14 cellular contexts compared by ENCODE assay signal in the genomic region with DNA sequence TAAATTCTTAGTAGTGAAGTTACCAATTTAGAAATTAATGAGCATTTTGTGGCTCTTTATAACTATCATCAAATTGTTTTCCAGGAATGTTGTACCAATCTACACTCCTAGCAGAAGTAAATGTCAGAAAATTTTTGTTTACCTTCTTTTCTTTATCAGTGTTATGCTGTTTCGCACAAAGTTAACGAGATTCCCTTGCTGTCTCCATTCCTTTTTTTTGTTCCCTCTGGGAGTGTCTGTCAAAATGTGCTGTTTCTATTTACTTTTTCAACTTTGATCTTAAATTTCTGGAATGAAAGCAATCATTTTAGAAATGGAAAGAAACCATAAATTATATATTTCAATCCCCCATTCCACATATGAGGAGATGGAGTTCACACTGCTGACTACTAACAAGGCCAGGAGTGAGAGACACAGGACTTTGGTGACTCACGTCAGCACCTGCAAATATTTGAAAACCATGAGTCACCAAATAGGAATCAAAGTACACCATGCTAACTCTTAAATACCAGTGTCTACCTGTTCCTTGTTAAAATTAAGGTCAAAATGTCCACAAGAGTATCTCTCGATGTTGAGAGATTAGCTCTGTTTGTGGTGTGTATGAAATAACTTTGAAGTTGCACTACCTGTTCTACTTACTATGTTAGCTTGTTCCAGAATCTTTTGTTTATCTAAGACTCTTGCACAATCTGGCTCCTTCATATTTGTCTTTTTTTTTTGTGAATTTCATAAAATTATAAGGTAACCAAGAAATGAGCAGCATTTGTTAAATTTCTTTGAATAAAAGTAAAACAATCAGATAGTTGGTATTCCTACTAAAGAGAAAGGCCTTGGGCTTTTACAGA.
DNase-seq lines count a peak whose midpoint lies in the region; ATAC-seq and TF ChIP-seq lines count a peak whose summit lies in the region.
"Had no signal": no experiment of that assay in that cellular context is flagged by ENCODE, and none has a peak within 500 bp of the region (broad histone marks: within the 10 kb centered on the region; RNA-seq: fewer than 3 reads in every experiment).

No MANE protein-coding gene starts in this region.

- H3K9me3 ChIP-seq in Karpas-422 (ENCODE audit: low read length) (no peaks in the 10 kb centered on the region), stomach (no peaks in the 10 kb centered on the region)
- H3K9me3 ChIP-seq: sigmoid colon had no signal

- H3K4me2 ChIP-seq in Karpas-422 (ENCODE audit: low read depth, low read length, poor library complexity, severe bottlenecking): no peak overlapping the region

- no peaks in the 10 kb centered on the region for H3K36me3 Mint-ChIP-seq in activated naive CD4-positive, alpha-beta T cell treated with anti-CD3 and anti-CD28 coated beads, Interleukin-2, amount 50 U/mL, for 72 hours

- H3K27ac Mint-ChIP-seq in activated naive CD4-positive, alpha-beta T cell treated with anti-CD3 and anti-CD28 coated beads, Interleukin-2, amount 50 U/mL, for 72 hours: no peak overlapping the region
- H3K27ac Mint-ChIP-seq: dendritic cell treated with granulocyte-macrophage colony-stimulating factor and Interleukin-4, amounts not matched to agents 40 ng/mL and 50 ng/mL, for 4 days; nephron had no signal

- peaks cover 28% of the 10 kb centered on the region for H3K4me1 ChIP-seq in Karpas-422 (ENCODE audit: low read length)
- H3K4me1 ChIP-seq in stomach: peaks cover 0 to 9% (median 7%) of the 10 kb centered on the region in 4 donors
- H3K4me1 ChIP-seq: sigmoid colon had no signal

- TF ChIP-seq EP300 in stomach (IDR thresholded peaks at IDR 0.05): no peak

- H3K9ac ChIP-seq in Karpas-422 (ENCODE audit: low read length): no peak overlapping the region

- intact Hi-C loops in stomach (cut with DNase I; ENCODE audit: low total_unique reads): no loop called here

- TF ChIP-seq POLR2A in stomach (IDR thresholded peaks at IDR 0.05): no peak

- no peak overlapping the region for H3K27ac ChIP-seq in Karpas-422 (ENCODE audit: low read length)
- H3K27ac ChIP-seq in VCaP: peak overlapping the region; percentile 97
- H3K27ac ChIP-seq in stomach: peak overlapping the region in 4 of 5 donors; percentile 52 to 73 (median 65)
- H3K27ac ChIP-seq: sigmoid colon had no signal

- no peak overlapping the region for H2AFZ ChIP-seq in Karpas-422 (ENCODE audit: low read length)

- 33 to 57% (median 46%) methylated on average over 4 of the region's 4 CpGs for WGBS in stomach, 5 donors

- H3K36me3 ChIP-seq in Karpas-422 (ENCODE audit: insufficient read depth, low read length) (no peaks in the 10 kb centered on the region), kidney epithelial cell (ENCODE audit: control insufficient read depth, insufficient read depth, low read length) (no peaks in the 10 kb centered on the region), stomach (no peaks in the 10 kb centered on the region)
- H3K36me3 ChIP-seq: sigmoid colon had no signal

- DNase-seq in Karpas-422: peak; percentile 25
- peak; percentile 80 for DNase-seq in kidney epithelial cell (ENCODE audit: low read depth)
- DNase-seq in stomach: peak; percentile 53
- DNase-seq in activated CD8-positive, alpha-beta memory T cell treated with anti-CD3 and anti-CD28 coated beads, Interleukin-2, amount 50 U/mL, for 4 hours: no peak
- DNase-seq in stimulated activated CD4-positive, alpha-beta T cell treated with anti-CD3 and anti-CD28 coated beads, Interleukin-4, amount 100 ng/mL, for 1 hour: no peak
- DNase-seq in activated naive CD4-positive, alpha-beta T cell treated with anti-CD3 and anti-CD28 coated beads, Interleukin-2, amount 50 U/mL, for 72 hours (ENCODE audit: low spot score in 2 of 2): no peak
- DNase-seq: activated CD4-positive, CD25-positive, alpha-beta regulatory T cell treated with anti-CD3 and anti-CD28 coated beads, Interleukin-2, amount 50 U/mL, for 72 hours; activated T-cell treated with anti-CD3 and anti-CD28 coated beads for 4 hours; NCI-H1105; sigmoid colon; SW 1271 had no signal

- no peak overlapping the region for H3K4me3 ChIP-seq in Karpas-422 (ENCODE audit: low read length)
- H3K4me3 ChIP-seq in kidney epithelial cell (ENCODE audit: low read depth, low read length): no peak overlapping the region
- H3K4me3 ChIP-seq in stomach: no peak overlapping the region
- H3K4me3 ChIP-seq: sigmoid colon had no signal

- H3K27me3 ChIP-seq in Karpas-422 (ENCODE audit: low read length) (no peaks in the 10 kb centered on the region), kidney epithelial cell (ENCODE audit: control insufficient read depth, insufficient read depth, low read length) (no peaks in the 10 kb centered on the region), stomach (no peaks in the 10 kb centered on the region)
- H3K27me3 ChIP-seq: sigmoid colon had no signal

- peaks cover 0 to 2% of the 10 kb centered on the region in 2 donors for H3K9me3 Mint-ChIP-seq in activated naive CD4-positive, alpha-beta T cell treated with anti-CD3 and anti-CD28 coated beads, Interleukin-2, amount 50 U/mL, for 72 hours
- H3K9me3 Mint-ChIP-seq: dendritic cell treated with granulocyte-macrophage colony-stimulating factor and Interleukin-4, amounts not matched to agents 40 ng/mL and 50 ng/mL, for 4 days; nephron had no signal

- no peaks in the 10 kb centered on the region for H3K9me2 ChIP-seq in Karpas-422 (replicated peaks; ENCODE audit: insufficient read depth, low read length)

- TF ChIP-seq CTCF in VCaP (conservative IDR thresholded peaks at IDR 0.05): no peak
- no peak for TF ChIP-seq CTCF in kidney epithelial cell (IDR thresholded peaks at IDR 0.05; ENCODE audit: insufficient read depth, low read length, poor library complexity, severe bottlenecking)
- no peak for TF ChIP-seq CTCF in stomach (IDR thresholded peaks at IDR 0.05)

- no peak for ATAC-seq in activated naive CD4-positive, alpha-beta T cell treated with anti-CD3 and anti-CD28 coated beads, Interleukin-2, amount 50 U/mL, for 72 hours

- H3K79me2 ChIP-seq in Karpas-422 (ENCODE audit: low read length): no peaks in the 10 kb centered on the region

- H4K20me1 ChIP-seq in Karpas-422 (ENCODE audit: insufficient read depth, low read depth, low read length): no peaks in the 10 kb centered on the region

Comparison
In these comparisons a context has a peak if more than half of its experiments do, and no peak if none do; other contexts are left out.
1. DNase-seq: peak in Karpas-422 (single experiment), kidney epithelial cell (single experiment) and stomach (single experiment); none in activated CD8-positive, alpha-beta memory T cell treated with anti-CD3 and anti-CD28 coated beads, Interleukin-2, amount 50 U/mL, for 4 hours (single experiment), stimulated activated CD4-positive, alpha-beta T cell treated with anti-CD3 and anti-CD28 coated beads, Interleukin-4, amount 100 ng/mL, for 1 hour (single experiment) and activated naive CD4-positive, alpha-beta T cell treated with anti-CD3 and anti-CD28 coated beads, Interleukin-2, amount 50 U/mL, for 72 hours (0 of 2).